ENCODE assay signal across 13 cellular contexts in genomic region chr12:11568762-11569478, GRCh38.
DNase-seq lines count a peak whose midpoint lies in the region; ATAC-seq and TF ChIP-seq lines count a peak whose summit lies in the region.
"Had no signal": no experiment of that assay in that cellular context is flagged by ENCODE, and none has a peak within 500 bp of the region (broad histone marks: within the 10 kb centered on the region; RNA-seq: fewer than 3 reads in every experiment).

No MANE protein-coding gene starts in this region.

- peak; percentile 87 for ATAC-seq in GM21360 (IDR thresholded peaks at IDR 0.05; ENCODE audit: unreplicated experiment)
- peak; percentile 97 for ATAC-seq in HG03045 (IDR thresholded peaks at IDR 0.05; ENCODE audit: unreplicated experiment)

- peak; percentile 46 for DNase-seq in GM13977 (ENCODE audit: low spot score)
- DNase-seq in astrocyte of the spinal cord (ENCODE audit: low read depth, low spot score): peak; percentile 41
- DNase-seq in activated T-cell treated with anti-CD3 and anti-CD28 coated beads, Interleukin-2, amount 50 U/mL, for 48 hours: no peak
- no peak for DNase-seq in D341Med (ENCODE audit: low spot score)
- no peak for DNase-seq in HUDEP-2 (lab: John Stamatoyannopoulos, UW; ENCODE audit: unreplicated experiment in 76 of 76)
- no peak for DNase-seq in posterior vena cava (ENCODE audit: low spot score)
- DNase-seq: glutamatergic neuron, GM23248, NCI-H1092 had no signal

- H3K4me3 ChIP-seq in astrocyte of the spinal cord (ENCODE audit: low read depth, low read length): no peak overlapping the region
- H3K4me3 ChIP-seq: GM23248, SJSA1, smooth muscle cell had no signal

- in situ Hi-C loops in GM13977 (cut with MboI; ENCODE audit: low pct_unique_long_range_greater_than_20kb, low sequenced_read_pairs, unreplicated experiment) (loop anchor here (25.0 kb wide), 1 partner anchor 768 kb away; no protein-coding TSS in a partner anchor), astrocyte of the spinal cord (cut with HindIII; ENCODE audit: low sequenced_read_pairs) (no loop called here)

- intact Hi-C loops in posterior vena cava (cut with DNase I): no loop called here

- TF ChIP-seq CTCF in GM13977 (IDR thresholded peaks at IDR 0.05; ENCODE audit: extremely low read depth, insufficient read depth, missing control alignments) (no peak), astrocyte of the spinal cord (IDR thresholded peaks at IDR 0.05; ENCODE audit: low read depth, low read length) (no peak)

Comparison
In these comparisons a context has a peak if more than half of its experiments do, and no peak if none do; other contexts are left out.
1. DNase-seq: peak in GM13977 (single experiment) and astrocyte of the spinal cord (single experiment); none in activated T-cell treated with anti-CD3 and anti-CD28 coated beads, Interleukin-2, amount 50 U/mL, for 48 hours (0 of 2), D341Med (single experiment), HUDEP-2 (0 of 76) and posterior vena cava (single experiment).